Comparison of ENCODE assay signal across 31 cellular contexts in genomic region chr11:106971864-106972263, GRCh38. TPM values are rescaled to one million over a fixed set of nuclear protein-coding genes. Genes with fewer than 3 reads are reported as not detected.
"Had no signal": no experiment of that assay in that cellular context is flagged by ENCODE, and none has a peak within 500 bp of the region (broad histone marks: within the 10 kb centered on the region; RNA-seq: fewer than 3 reads in every experiment).

No MANE protein-coding gene starts in this region.

- ATAC-seq: activated CD4-positive, CD25-positive, alpha-beta regulatory T cell treated with anti-CD3 and anti-CD28 coated beads, Interleukin-2, amount 50 U/mL, for 24 hours; activated CD8-positive, alpha-beta memory T cell treated with anti-CD3 and anti-CD28 coated beads, Interleukin-2, amount 10 ng/mL, durations not matched to agents 7 days and 5 days; activated CD8-positive, alpha-beta T cell treated with anti-CD3 and anti-CD28 coated beads, Interleukin-2, amount 10 ng/mL, durations not matched to agents 7 days and 5 days; activated naive CD4-positive, alpha-beta T cell treated with anti-CD3 and anti-CD28 coated beads, Interleukin-2, amount 50 U/mL, for 72 hours; activated T-cell treated with anti-CD3 and anti-CD28 coated beads, Interleukin-2, amount 50 U/mL, for 72 hours; esophagus mucosa; foreskin keratinocyte; gastrocnemius medialis; heart left ventricle; T-helper 17 cell had no signal

- H3K27ac ChIP-seq: ascending aorta, breast epithelium, cardiac muscle cell, colonic mucosa, foreskin keratinocyte, gastrocnemius medialis, heart left ventricle, WERI-Rb-1 had no signal

- H3K27me3 ChIP-seq: ascending aorta, breast epithelium, cardiac muscle cell, colonic mucosa, gastrocnemius medialis, heart left ventricle had no signal

- H3K4me3 ChIP-seq: ascending aorta, breast epithelium, cardiac muscle cell, colonic mucosa, gastrocnemius medialis, heart left ventricle had no signal

- H3K36me3 ChIP-seq: ascending aorta, breast epithelium, cardiac muscle cell, colonic mucosa, gastrocnemius medialis, heart left ventricle, WERI-Rb-1 had no signal

- DNase-seq: activated B cell treated with CpG ODN at 0.5 μM for 24 hours; activated CD4-positive, alpha-beta T cell treated with anti-CD3 and anti-CD28 coated beads for 48 hours; activated CD4-positive, alpha-beta T cell treated with anti-CD3 and anti-CD28 coated beads, Interleukin-2, amount 50 U/mL, for 1 hour; activated CD4-positive, alpha-beta T cell treated with anti-CD3 and anti-CD28 coated beads, Interleukin-2, amount 50 U/mL, for 48 hours; activated CD8-positive, alpha-beta memory T cell treated with anti-CD3 and anti-CD28 coated beads, Interleukin-2, amount 10 ng/mL, durations not matched to agents 7 days and 5 days; activated CD8-positive, alpha-beta memory T cell treated with anti-CD3 and anti-CD28 coated beads, Interleukin-2, amount 50 U/mL, for 4 hours; activated CD8-positive, alpha-beta T cell treated with anti-CD3 and anti-CD28 coated beads, Interleukin-2, amount 10 ng/mL, durations not matched to agents 7 days and 5 days; activated gamma-delta T cell; activated naive CD4-positive, alpha-beta T cell; activated naive CD4-positive, alpha-beta T cell treated with anti-CD3 and anti-CD28 coated beads, Interleukin-2, amount 10 ng/mL, durations not matched to agents 7 days and 5 days; activated naive CD8-positive, alpha-beta T cell treated with anti-CD3 and anti-CD28 coated beads, Interleukin-2, amount 10 ng/mL, durations not matched to agents 7 days and 5 days; activated T-cell treated with anti-CD3 and anti-CD28 coated beads, Interleukin-2, amount 50 U/mL, for 1 hour; activated T-cell treated with anti-CD3 and anti-CD28 coated beads, Interleukin-2, amount 50 U/mL, for 72 hours; central memory CD4-positive, alpha-beta T cell; cerebellar nuclear complex; colonic mucosa; effector CD8-positive, alpha-beta T cell; foreskin keratinocyte; gastrocnemius medialis; glutamatergic neuron; heart left ventricle; T-helper 17 cell; T1000; WERI-Rb-1 had no signal

- H3K9me3 ChIP-seq: ascending aorta, breast epithelium, colonic mucosa, gastrocnemius medialis, heart left ventricle had no signal

- H3K4me1 ChIP-seq: ascending aorta, breast epithelium, colonic mucosa, foreskin keratinocyte, gastrocnemius medialis had no signal

RNA-seq across cellular contexts. Expression of gene GUCY1A2, which starts 46.4 kb away (rescaled TPM):
- total RNA-seq: activated B cell treated with CpG ODN at 0.5 μM for 24 hours; activated CD8-positive, alpha-beta memory T cell treated with anti-CD3 and anti-CD28 coated beads for 36 hours; activated CD8-positive, alpha-beta memory T cell treated with anti-CD3 and anti-CD28 coated beads, Interleukin-2, amount 10 ng/mL, durations not matched to agents 7 days and 5 days; activated CD8-positive, alpha-beta T cell treated with anti-CD3 and anti-CD28 coated beads, Interleukin-2, amount 10 ng/mL, durations not matched to agents 7 days and 5 days; activated naive CD8-positive, alpha-beta T cell treated with anti-CD3 and anti-CD28 coated beads, Interleukin-2, amount 10 ng/mL, durations not matched to agents 7 days and 5 days; activated T-cell treated with anti-CD3 and anti-CD28 coated beads, Interleukin-2, amount 50 U/mL, for 72 hours; foreskin keratinocyte had no signal
- polyA plus RNA-seq: foreskin keratinocyte had no signal
